9 cellular contexts compared by ENCODE assay signal in the genomic region with DNA sequence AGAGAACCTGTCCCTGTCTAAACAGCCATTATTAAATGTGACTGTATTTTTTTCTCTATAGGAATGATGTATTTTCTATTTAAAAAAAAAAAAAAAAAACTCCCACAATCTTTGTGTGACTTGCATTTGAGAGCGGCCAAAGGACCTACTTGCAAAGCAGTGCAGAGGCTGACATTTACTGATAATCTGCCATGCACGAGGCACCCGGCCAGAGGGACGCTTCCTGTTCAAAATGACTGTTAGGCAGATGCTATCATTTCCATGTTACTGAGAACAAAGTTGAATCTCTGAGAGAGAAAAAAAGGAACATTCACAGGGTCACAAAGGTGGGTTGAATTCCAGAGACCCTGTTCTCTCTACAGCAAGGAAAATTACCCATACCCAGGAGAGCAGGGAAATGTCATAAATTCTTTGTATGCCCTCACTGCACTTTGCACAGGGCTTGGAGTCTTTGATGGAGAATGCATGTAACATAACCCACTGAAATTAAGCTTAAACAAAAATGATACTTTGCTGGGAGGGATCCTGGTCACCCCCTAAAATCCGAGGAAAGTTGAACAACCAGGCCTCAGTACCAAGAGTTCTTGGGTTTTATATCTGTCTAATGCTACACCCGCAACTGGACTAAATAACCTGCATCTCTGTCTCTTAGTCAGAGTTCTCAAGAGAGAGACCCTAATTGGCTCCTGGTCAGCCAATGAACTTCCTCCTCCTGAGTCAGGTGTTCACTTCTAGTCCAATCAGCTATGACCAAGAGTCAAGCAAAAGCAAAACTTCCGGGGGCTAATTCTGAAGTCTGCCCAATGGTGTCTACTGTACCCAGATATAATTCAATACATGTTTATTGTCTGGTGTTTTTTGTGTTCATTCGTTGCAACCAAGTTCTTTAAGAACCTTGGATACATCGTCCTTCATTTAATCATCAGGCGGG.
DNase-seq lines count a peak whose midpoint lies in the region; ATAC-seq and TF ChIP-seq lines count a peak whose summit lies in the region.
"Had no signal": no experiment of that assay in that cellular context is flagged by ENCODE, and none has a peak within 500 bp of the region (broad histone marks: within the 10 kb centered on the region; RNA-seq: fewer than 3 reads in every experiment).

No MANE protein-coding gene starts in this region.

- intact Hi-C loops in A673 (cut with micrococcal nuclease; ENCODE audit: unreplicated experiment) = loop anchor here (1.0 to 10.0 kb wide), 4 partner anchors 311 to 759 kb away; no protein-coding TSS in a partner anchor
- intact Hi-C loops in activated CD4-positive, alpha-beta memory T cell treated with anti-CD3 and anti-CD28 coated beads for 36 hours (cut with micrococcal nuclease) = loop anchor here (1.0 to 2.0 kb wide), 3 partner anchors 47 to 311 kb away; no protein-coding TSS in a partner anchor
- intact Hi-C loops in left lung (cut with DNase I) = loop anchor here in 1 of 2 donors (5.0 kb wide), 1 partner anchor 311 kb away; no protein-coding TSS in a partner anchor

- H3K27me3 Mint-ChIP-seq in activated CD4-positive, alpha-beta memory T cell treated with anti-CD3 and anti-CD28 coated beads for 36 hours = peaks cover 26% of the 10 kb centered on the region

- H3K4me1 ChIP-seq in A673 (ENCODE audit: insufficient read depth, low read length, poor library complexity, severe bottlenecking) = no peaks in the 10 kb centered on the region
- peaks cover 3 to 17% of the 10 kb centered on the region in 2 donors for H3K4me1 ChIP-seq in left lung
- H3K4me1 ChIP-seq: vagina had no signal

- H3K9me3 ChIP-seq in A673 (ENCODE audit: low read depth, low read length, poor library complexity, severe bottlenecking) = no peaks in the 10 kb centered on the region
- no peaks in the 10 kb centered on the region for H3K9me3 ChIP-seq in left lung
- H3K9me3 ChIP-seq: vagina had no signal

- no peak overlapping the region for H3K27ac Mint-ChIP-seq in activated CD4-positive, alpha-beta memory T cell treated with anti-CD3 and anti-CD28 coated beads for 36 hours

- ATAC-seq in HG02884 (IDR thresholded peaks at IDR 0.05; ENCODE audit: unreplicated experiment) (peak; percentile 65), left lung (peak; percentile 45), GM18502 (IDR thresholded peaks at IDR 0.05; ENCODE audit: poor library complexity, unreplicated experiment) (no peak)

- no peak overlapping the region for H3K27ac ChIP-seq in A673 (ENCODE audit: low read depth, low read length, poor library complexity, severe bottlenecking)
- no peak overlapping the region for H3K27ac ChIP-seq in left lung
- H3K27ac ChIP-seq: vagina had no signal

- H3K4me3 ChIP-seq in A673 (ENCODE audit: low read depth, low read length, poor library complexity, severe bottlenecking) = no peak overlapping the region
- H3K4me3 ChIP-seq in left lung = no peak overlapping the region
- H3K4me3 ChIP-seq: vagina had no signal

- H3K4me1 Mint-ChIP-seq in activated CD4-positive, alpha-beta memory T cell treated with anti-CD3 and anti-CD28 coated beads for 36 hours (ENCODE audit: low read depth) = peaks cover 9% of the 10 kb centered on the region

- no TSS peak for BruUV-seq in A673 (replicated peaks; lab: Mats Ljungman, UMichigan)

- H3K36me3 Mint-ChIP-seq in activated CD4-positive, alpha-beta memory T cell treated with anti-CD3 and anti-CD28 coated beads for 36 hours = no peaks in the 10 kb centered on the region

- POLR2A ChIA-PET in A673 (lab: Charles Lee; ENCODE audit: low non-redundant PET) = no interaction called here
- POLR2A ChIA-PET in activated CD4-positive, alpha-beta memory T cell treated with anti-CD3 and anti-CD28 coated beads for 36 hours (lab: Charles Lee) = no interaction called here

- CTCF ChIA-PET in A673 (lab: Charles Lee) = interaction anchor here (0.6 to 1.5 kb wide), 6 partner anchors 110 to 312 kb away, joined by 3 to 7 read pairs (median 4); no protein-coding TSS in a partner anchor
- CTCF ChIA-PET in activated CD4-positive, alpha-beta memory T cell treated with anti-CD3 and anti-CD28 coated beads for 36 hours (lab: Charles Lee) = interaction anchor here (0.6 to 6.2 kb wide), 27 partner anchors 9 to 418 kb away, joined by 3 to 140 read pairs (median 3); a partner anchor contains a TSS

- H3K4me3 Mint-ChIP-seq in activated CD4-positive, alpha-beta memory T cell treated with anti-CD3 and anti-CD28 coated beads for 36 hours = no peak overlapping the region

- H3K36me3 ChIP-seq in A673 (ENCODE audit: insufficient read depth, low read length, poor library complexity, severe bottlenecking) (no peaks in the 10 kb centered on the region), left lung (no peaks in the 10 kb centered on the region)
- H3K36me3 ChIP-seq: vagina had no signal

- TF ChIP-seq CTCF in A673 (conservative IDR thresholded peaks at IDR 0.05; ENCODE audit: low read depth, low read length) (no peak), left lung (IDR thresholded peaks at IDR 0.05) (no peak)

- H3K9me3 Mint-ChIP-seq in activated CD4-positive, alpha-beta memory T cell treated with anti-CD3 and anti-CD28 coated beads for 36 hours = no peaks in the 10 kb centered on the region

- H3K27me3 ChIP-seq in A673 (replicated peaks; ENCODE audit: insufficient read depth, low read depth, low read length, poor library complexity) = peaks cover 6% of the 10 kb centered on the region
- peaks cover 0 to 15% of the 10 kb centered on the region in 2 donors for H3K27me3 ChIP-seq in left lung
- H3K27me3 ChIP-seq: vagina had no signal

- DNase-seq in A673 (ENCODE audit: low spot score) (peak; percentile 31), left lung (no peak), GOT3 (lab: John Stamatoyannopoulos, UW) (no peak), DMS79 treated with DMSO at 0.1 percent for 48 hours (lab: John Stamatoyannopoulos, UW) (no peak)
- DNase-seq in activated CD4-positive, alpha-beta memory T cell treated with anti-CD3 and anti-CD28 coated beads for 36 hours = peak; percentile 48
- DNase-seq in central memory CD4-positive, alpha-beta T cell = no peak

Comparison
In these comparisons a context has a peak if more than half of its experiments do, and no peak if none do; other contexts are left out.
1. DNase-seq: peak in A673 (single experiment) and activated CD4-positive, alpha-beta memory T cell treated with anti-CD3 and anti-CD28 coated beads for 36 hours (single experiment); none in left lung (0 of 2), central memory CD4-positive, alpha-beta T cell (single experiment), GOT3 (single experiment) and DMS79 treated with DMSO at 0.1 percent for 48 hours (single experiment).